ENCODE assay signal across 8 cellular contexts in the genomic region with DNA sequence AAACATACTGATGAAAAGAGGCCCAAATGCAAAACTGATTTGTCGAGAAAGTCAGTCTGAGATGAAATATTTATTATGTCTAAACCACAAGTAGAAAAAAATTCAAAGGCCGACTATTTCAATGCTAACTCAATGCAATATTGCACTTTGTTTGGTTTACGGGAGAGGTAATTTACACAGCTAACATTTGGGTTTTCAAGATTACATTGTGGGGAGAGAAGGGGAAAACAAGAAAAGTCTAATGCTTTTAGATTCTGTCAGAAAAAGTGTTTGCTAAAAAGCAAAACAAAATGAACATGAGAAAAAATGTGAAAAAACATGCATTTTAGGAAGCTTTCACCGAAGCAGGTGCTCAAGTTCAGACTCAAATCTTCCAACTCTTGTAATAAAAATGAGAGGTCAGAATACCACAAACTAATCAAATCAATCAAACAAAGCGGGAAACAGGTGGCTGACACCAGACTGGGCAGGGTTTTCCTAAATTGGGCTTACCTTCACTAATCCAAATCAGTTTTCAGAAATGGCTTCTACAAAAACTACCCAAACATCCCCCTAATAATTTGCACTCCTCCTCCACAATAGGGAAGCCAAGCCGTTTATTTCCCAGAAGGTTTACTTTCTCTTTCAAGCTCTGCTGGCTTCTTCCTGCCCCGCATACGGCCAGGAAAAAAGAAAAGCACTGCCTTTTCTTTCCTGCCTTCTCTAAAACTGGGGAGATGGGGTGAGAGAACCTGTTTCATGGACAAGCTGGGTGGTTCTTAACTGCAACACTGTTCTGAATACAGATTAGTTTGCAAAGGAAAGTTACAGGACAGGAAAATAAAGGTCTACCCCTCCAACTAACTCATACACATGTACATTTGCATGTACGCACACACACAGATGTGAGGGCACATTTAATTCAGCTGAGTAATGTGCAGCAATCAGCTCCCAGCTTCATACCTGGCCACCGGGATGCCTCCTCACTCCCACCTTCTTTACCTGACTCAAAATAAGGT. TPM values are rescaled to one million over a fixed set of nuclear protein-coding genes. Genes with fewer than 3 reads are reported as not detected.
DNase-seq lines count a peak whose midpoint lies in the region; FAIRE-seq and TF ChIP-seq lines count a peak whose summit lies in the region.

No MANE protein-coding gene starts in this region.

- no peaks in the 10 kb centered on the region for H3K27me3 ChIP-seq in ascending aorta
- H3K27me3 ChIP-seq in keratinocyte (ENCODE audit: control insufficient read depth, extremely low read depth, insufficient read depth, low read length), result no peaks in the 10 kb centered on the region
- no peaks in the 10 kb centered on the region for H3K27me3 ChIP-seq in subcutaneous abdominal adipose tissue (ENCODE audit: control insufficient read depth in 5 of 5, insufficient read depth in 4 of 5, low read length in 5 of 5)

- H3K9me3 ChIP-seq in ascending aorta (no peaks in the 10 kb centered on the region), keratinocyte (ENCODE audit: control insufficient read depth, low read depth, low read length) (no peaks in the 10 kb centered on the region), subcutaneous abdominal adipose tissue (ENCODE audit: control insufficient read depth in 5 of 5, low read length in 5 of 5) (no peaks in the 10 kb centered on the region)

- peak overlapping the region; percentile 78 for H3K4me2 ChIP-seq in keratinocyte (ENCODE audit: control insufficient read depth, extremely low read depth, insufficient read depth, low read depth, low read length)

- H3K79me2 ChIP-seq in keratinocyte (ENCODE audit: control insufficient read depth, insufficient read depth, low read length), result peaks cover 79% of the 10 kb centered on the region

- TF ChIP-seq CTCF in AG09309 (IDR thresholded peaks at IDR 0.05; ENCODE audit: control insufficient read depth, insufficient read depth, low read depth, low read length, missing control alignments) (no peak), ascending aorta (IDR thresholded peaks at IDR 0.05) (no peak), keratinocyte (optimal IDR thresholded peaks at IDR 0.05 in 1 of 3, IDR thresholded peaks at IDR 0.05 in 1 of 3, conservative IDR thresholded peaks at IDR 0.05 in 1 of 3; ENCODE audit: extremely low read depth in 1 of 3, insufficient read depth in 2 of 3, low read length in 3 of 3) (no peak)

- DNase-seq in AG09309 (ENCODE audit: low read depth) (no peak), HT1080 (ENCODE audit: low read depth) (peak; percentile 40), ascending aorta (ENCODE audit: low spot score in 2 of 2) (no peak), keratinocyte (ENCODE audit: low read depth, low spot score) (no peak), HuH-7.5 (ENCODE audit: low spot score) (no peak), T-helper 9 cell (no peak), cerebellum (ENCODE audit: low spot score) (no peak)

- H3K36me3 ChIP-seq in ascending aorta (peaks cover 0 to 6% of the 10 kb centered on the region in 2 donors), keratinocyte (ENCODE audit: control insufficient read depth in 2 of 2, extremely low read depth in 1 of 2, insufficient read depth in 2 of 2, low read length in 2 of 2) (peaks cover 0 to 6% of the 10 kb centered on the region in 2 experiments), subcutaneous abdominal adipose tissue (ENCODE audit: control insufficient read depth in 5 of 5, insufficient read depth in 5 of 5, low read length in 5 of 5) (peaks cover 0 to 2% (median 0%) of the 10 kb centered on the region in 5 donors)

- intact Hi-C loops in ascending aorta (cut with DNase I), result no loop called here

- H2AFZ ChIP-seq in keratinocyte (ENCODE audit: control insufficient read depth, low read length), result peak overlapping the region; percentile 12

- peak overlapping the region; percentile 66 for H3K9ac ChIP-seq in keratinocyte (ENCODE audit: control insufficient read depth, extremely low read depth, insufficient read depth, low read length)
- peak overlapping the region; percentile 51 to 61 (median 60) for H3K9ac ChIP-seq in subcutaneous abdominal adipose tissue (ENCODE audit: low read length in 5 of 5)

- dilution Hi-C loops in keratinocyte (cut with MboI; ENCODE audit: extremely low pct_ligation_motif_present, low sequenced_read_pairs), result no loop called here

- no peaks in the 10 kb centered on the region for H4K20me1 ChIP-seq in keratinocyte (ENCODE audit: control insufficient read depth, extremely low read depth, insufficient read depth, low read length)

- peak overlapping the region; percentile 26 for H3K4me3 ChIP-seq in AG09309 (ENCODE audit: control insufficient read depth, low read depth, low read length)
- peak overlapping the region; percentile 39 to 57 for H3K4me3 ChIP-seq in ascending aorta
- peak overlapping the region; percentile 1 to 58 (median 44) for H3K4me3 ChIP-seq in keratinocyte (ENCODE audit: control insufficient read depth in 2 of 3, extremely low read depth in 1 of 3, insufficient read depth in 2 of 3, low read depth in 1 of 3, low read length in 3 of 3)
- peak overlapping the region; percentile 27 to 60 (median 45) for H3K4me3 ChIP-seq in subcutaneous abdominal adipose tissue (ENCODE audit: low read depth in 1 of 5, low read length in 5 of 5)

- H3K27ac ChIP-seq in ascending aorta (peak overlapping the region; percentile 62 to 87), keratinocyte (ENCODE audit: control insufficient read depth, insufficient read depth, low read length) (peak overlapping the region; percentile 41), subcutaneous abdominal adipose tissue (ENCODE audit: low read depth, low read length) (peak overlapping the region; percentile 59)

- peak; percentile 60 for FAIRE-seq in keratinocyte (lab: Jason Lieb, UNC)

- H3K4me1 ChIP-seq in ascending aorta (peaks cover 14 to 33% of the 10 kb centered on the region in 2 donors), keratinocyte (ENCODE audit: control insufficient read depth, extremely low read depth, insufficient read depth, low read length) (peaks cover 13% of the 10 kb centered on the region), subcutaneous abdominal adipose tissue (ENCODE audit: control insufficient read depth in 5 of 5, insufficient read depth in 5 of 5, low read length in 5 of 5) (peaks cover 4 to 33% (median 29%) of the 10 kb centered on the region in 5 donors)

- no peaks in the 10 kb centered on the region for H3K9me1 ChIP-seq in keratinocyte (ENCODE audit: control insufficient read depth, extremely low read depth, insufficient read depth, low read length)

RNA-seq across cellular contexts. Expression of a gene that starts 9.3 kb away (rescaled TPM):
- 32.9 and 42.2 TPM in 2 replicates for total RNA-seq in HT1080 (2014; rRNA removed; shearing (Covaris generic))
- polyA plus RNA-seq in HT1080 (2015; cell fraction: cytosol; rRNA removed), result 36.0 and 41.8 TPM in 2 replicates
- polyA plus RNA-seq in HT1080 (2015; cell fraction: nucleus; rRNA removed), result 80.7 and 86.7 TPM in 2 replicates
- 181 TPM for total RNA-seq in ascending aorta
- 30.6 to 55.8 TPM (median 37.4 TPM) in 3 replicates for polyA plus RNA-seq in keratinocyte
- 36.5 TPM for polyA plus RNA-seq in keratinocyte (2011; ENCODE audit: low read depth)
- polyA plus RNA-seq in keratinocyte (2011; cell fraction: cytosol; rRNA removed), result 40.0 and 43.3 TPM in 2 replicates
- 68.3 and 77.9 TPM in 2 replicates for polyA plus RNA-seq in keratinocyte (2011; cell fraction: nucleus; rRNA removed)
- 44.6 and 57.8 TPM in 2 replicates for polyA plus RNA-seq in keratinocyte (2012; ENCODE audit: low replicate concordance)
- 70.0 to 118 TPM (median 78.5 TPM) in 3 replicates for polyA minus RNA-seq in keratinocyte
- 59.5 TPM for polyA minus RNA-seq in keratinocyte (2011; cell fraction: cytosol; rRNA and poly(A)+ RNA removed)
- 45.8 and 80.0 TPM in 2 replicates for polyA minus RNA-seq in keratinocyte (2011; cell fraction: nucleus; rRNA and poly(A)+ RNA removed)
- 47.9 TPM for total RNA-seq in cerebellum

RNA-seq across cellular contexts. Expression of a gene that starts 44.2 kb away (rescaled TPM):
- 232 and 236 TPM in 2 replicates for total RNA-seq in HT1080 (2014; rRNA removed; shearing (Covaris generic))
- polyA plus RNA-seq in HT1080 (2015; cell fraction: cytosol; rRNA removed), result 129 and 146 TPM in 2 replicates
- polyA plus RNA-seq in HT1080 (2015; cell fraction: nucleus; rRNA removed), result 163 and 166 TPM in 2 replicates
- total RNA-seq in ascending aorta (548 TPM), cerebellum (6.5 TPM)
- 172 to 237 TPM (median 190 TPM) in 3 replicates for polyA plus RNA-seq in keratinocyte
- 43.7 TPM for polyA plus RNA-seq in keratinocyte (2011; ENCODE audit: low read depth)
- 134 and 236 TPM in 2 replicates for polyA plus RNA-seq in keratinocyte (2011; cell fraction: cytosol; rRNA removed)
- 203 and 264 TPM in 2 replicates for polyA plus RNA-seq in keratinocyte (2011; cell fraction: nucleus; rRNA removed)
- 65.9 and 369 TPM in 2 replicates for polyA plus RNA-seq in keratinocyte (2012; ENCODE audit: low replicate concordance)
- polyA minus RNA-seq in keratinocyte, result 128 to 158 TPM (median 146 TPM) in 3 replicates
- polyA minus RNA-seq in keratinocyte (2011; cell fraction: cytosol; rRNA and poly(A)+ RNA removed), result 419 TPM
- 148 and 193 TPM in 2 replicates for polyA minus RNA-seq in keratinocyte (2011; cell fraction: nucleus; rRNA and poly(A)+ RNA removed)

Comparison
In these comparisons a context has a peak if more than half of its experiments do, and no peak if none do; other contexts are left out.
1. RNA of a gene that starts 44.2 kb away (total RNA-seq): 548 TPM in ascending aorta (single experiment) and 232 to 236 TPM in HT1080; 6.5 TPM in cerebellum (single experiment); every median in the first group is over 10 times any median in the second.
2. Peak in every context shown above with its lines, with median percentiles within 50 percentile points of each other: H3K4me3 ChIP-seq and H3K27ac ChIP-seq.